22 cellular contexts compared by ENCODE assay signal in the genomic region with DNA sequence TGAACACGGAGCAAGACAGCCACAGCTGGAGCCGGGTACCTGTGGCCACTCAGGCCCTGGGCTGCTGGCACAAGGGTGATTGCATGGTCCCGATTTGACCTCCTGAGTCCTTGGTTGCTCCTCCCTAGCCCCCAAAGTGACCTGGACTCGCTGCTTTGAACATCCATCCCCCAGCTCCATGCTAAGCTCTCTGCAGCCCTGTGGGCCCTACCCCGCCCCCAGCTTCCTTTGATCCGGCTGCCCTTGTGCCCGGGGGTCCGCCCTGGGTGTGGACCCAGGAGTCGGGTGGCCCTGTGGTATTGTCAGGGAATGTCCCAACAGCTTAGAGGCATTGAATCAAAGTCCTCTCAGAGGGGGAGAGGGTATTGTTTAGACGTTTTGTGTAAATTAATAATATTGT. TPM values are rescaled to one million over a fixed set of nuclear protein-coding genes. Genes with fewer than 3 reads are reported as not detected.
DNase-seq lines count a peak whose midpoint lies in the region; ATAC-seq and TF ChIP-seq lines count a peak whose summit lies in the region.
"Had no signal": no experiment of that assay in that cellular context is flagged by ENCODE, and none has a peak within 500 bp of the region (broad histone marks: within the 10 kb centered on the region; RNA-seq: fewer than 3 reads in every experiment).

No MANE protein-coding gene starts in this region.

- H3K27me3 ChIP-seq in thyroid gland, result no peaks in the 10 kb centered on the region
- peaks cover 28% of the 10 kb centered on the region for H3K27me3 ChIP-seq in colonic mucosa
- H3K27me3 ChIP-seq: MG63 had no signal

- no peaks in the 10 kb centered on the region for H3K9me3 ChIP-seq in thyroid gland
- no peaks in the 10 kb centered on the region for H3K9me3 ChIP-seq in colonic mucosa
- H3K9me3 ChIP-seq: MG63 had no signal

- H3K36me3 Mint-ChIP-seq in brain, result no peaks in the 10 kb centered on the region
- H3K36me3 Mint-ChIP-seq in nephron (ENCODE audit: low read depth), result no peaks in the 10 kb centered on the region
- H3K36me3 Mint-ChIP-seq: CD14-positive monocyte had no signal

- H3K4me3 Mint-ChIP-seq in brain (peak overlapping the region in 1 of 5 experiments; percentile 70), nephron (no peak overlapping the region)
- H3K4me3 Mint-ChIP-seq: B cell, CD14-positive monocyte had no signal

- H3K27me3 Mint-ChIP-seq in brain (peaks cover 2% of the 10 kb centered on the region), nephron (ENCODE audit: low read depth) (peaks cover 42% of the 10 kb centered on the region)

- H3K9ac ChIP-seq in colonic mucosa (ENCODE audit: low read depth in 2 of 2, low read length in 2 of 2), result no peak overlapping the region

- H3K36me3 ChIP-seq in thyroid gland (no peaks in the 10 kb centered on the region), colonic mucosa (no peaks in the 10 kb centered on the region)
- H3K36me3 ChIP-seq: MG63 had no signal

- no peak for TF ChIP-seq POLR2A in thyroid gland (IDR thresholded peaks at IDR 0.05)

- no peak overlapping the region for H3K4me3 ChIP-seq in thyroid gland (replicated peaks in 1 of 3)
- H3K4me3 ChIP-seq in colonic mucosa, result no peak overlapping the region
- H3K4me3 ChIP-seq: K562, MG63, PC-9 had no signal

- 64 to 67% methylated on average over 7 to 10 of the region's 10 CpGs for WGBS in thyroid gland, 2 donors

- H3K9me3 Mint-ChIP-seq in brain (peaks cover 0 to 11% (median 0%) of the 10 kb centered on the region in 5 experiments), nephron (no peaks in the 10 kb centered on the region)

- H3K27ac Mint-ChIP-seq in brain (peak overlapping the region in 3 of 5 experiments; percentile 31 to 73 (median 53)), nephron (peak overlapping the region; percentile 13 to 41 (median 21))
- H3K27ac Mint-ChIP-seq: B cell, CD14-positive monocyte had no signal

- H3K4me1 ChIP-seq in thyroid gland, result peaks cover 14 to 15% of the 10 kb centered on the region in 2 donors
- H3K4me1 ChIP-seq in colonic mucosa, result no peaks in the 10 kb centered on the region

- H3K27ac ChIP-seq in thyroid gland (peak overlapping the region in 2 of 3 donors; percentile 36 to 53), colonic mucosa (no peak overlapping the region)
- H3K27ac ChIP-seq: PC-9 had no signal

- intact Hi-C loops in left ventricle myocardium superior (cut with micrococcal nuclease) (no loop called here), left cardiac atrium (cut with DNase I) (no loop called here), thyroid gland (cut with DNase I) (no loop called here), colonic mucosa (cut with DNase I) (no loop called here)

- TF ChIP-seq CTCF in brain (conservative IDR thresholded peaks at IDR 0.05), result no peak
- no peak for TF ChIP-seq CTCF in nephron (IDR thresholded peaks at IDR 0.05; ENCODE audit: unreplicated experiment in 3 of 3)
- no peak for TF ChIP-seq CTCF in thyroid gland (IDR thresholded peaks at IDR 0.05)
- TF ChIP-seq CTCF in colonic mucosa (IDR thresholded peaks at IDR 0.05), result no peak

- H3K4me1 Mint-ChIP-seq in brain, result peaks cover 27% of the 10 kb centered on the region
- peaks cover 9% of the 10 kb centered on the region for H3K4me1 Mint-ChIP-seq in nephron
- H3K4me1 Mint-ChIP-seq: B cell, CD14-positive monocyte had no signal

- DNase-seq in left ventricle myocardium superior (peak; percentile 7), left cardiac atrium (no peak), thyroid gland (no peak), NCI-H1092 treated with DMSO at 0.1 percent for 48 hours (lab: John Stamatoyannopoulos, UW) (no peak), colonic mucosa (no peak), SW 1271 (lab: John Stamatoyannopoulos, UW) (no peak)
- DNase-seq: 8988T, DMS53, GDM1, NCI-H1436, NCI-H187 treated with DMSO at 0.1 percent for 48 hours, NCI-H2227 treated with DMSO at 0.1 percent for 48 hours, NCI-H510A, PC-9, RPMI8226, SHP77 treated with DMSO at 0.1 percent for 48 hours had no signal

- ATAC-seq in left ventricle myocardium superior (no peak), left cardiac atrium (no peak)
- ATAC-seq: K562 had no signal

RNA-seq across cellular contexts. Expression of a gene that starts 20.5 kb away (rescaled TPM):
- total RNA-seq in left ventricle myocardium superior, result 0.22 TPM
- under 1 TPM; 0.35 to 0.55 TPM for total RNA-seq in left cardiac atrium
- polyA plus RNA-seq in brain (ENCODE audit: insufficient read depth, low read depth, low replicate concordance), result 2.4 TPM
- 1 to 10 TPM in 2 of 4 donors, under 1 TPM in 2; 0.54 to 3.7 (median 0.99) TPM for total RNA-seq in thyroid gland
- total RNA-seq in colonic mucosa, result under 1 TPM; 0.10 to 0.21 TPM
- total RNA-seq: K562, PC-9 had no signal
- polyA plus RNA-seq: CD14-positive monocyte, K562 had no signal
